ENCODE assay signal across 16 cellular contexts in genomic region chr15:99997112-99997651, GRCh38.
A peak's percentile ranks its signal among the peaks of the same experiment; 100 is the strongest.
DNase-seq lines count a peak whose midpoint lies in the region; ATAC-seq and TF ChIP-seq lines count a peak whose summit lies in the region.
"Had no signal": no experiment of that assay in that cellular context is flagged by ENCODE, and none has a peak within 500 bp of the region (broad histone marks: within the 10 kb centered on the region; RNA-seq: fewer than 3 reads in every experiment).

No MANE protein-coding gene starts in this region.

- no peak overlapping the region for H4K5ac ChIP-seq in H9 (ENCODE audit: insufficient read length, low read depth, low read length)

- intact Hi-C loops in sigmoid colon (cut with DNase I) = no loop called here

- no peaks in the 10 kb centered on the region for H3F3A ChIP-seq in SK-N-SH (replicated peaks; ENCODE audit: insufficient read depth)

- H3K36me3 ChIP-seq in SK-N-SH (replicated peaks in 1 of 2; ENCODE audit: control insufficient read depth in 1 of 2, insufficient read depth in 2 of 2, low read length in 1 of 2) = no peaks in the 10 kb centered on the region
- H3K36me3 ChIP-seq in mesenchymal stem cell (ENCODE audit: control insufficient read depth in 1 of 2, insufficient read depth in 2 of 2, low read depth in 1 of 2, low read length in 2 of 2) = no peaks in the 10 kb centered on the region
- no peaks in the 10 kb centered on the region for H3K36me3 ChIP-seq in sigmoid colon
- H3K36me3 ChIP-seq: Peyer's patch had no signal

- H3K27me3 Mint-ChIP-seq in H9 (ENCODE audit: low read depth) = peaks cover 6% of the 10 kb centered on the region
- H3K27me3 Mint-ChIP-seq: CD4-positive, CD25-positive, alpha-beta regulatory T cell had no signal

- H3K4me3 Mint-ChIP-seq in H9 = no peak overlapping the region
- H3K4me3 Mint-ChIP-seq: CD4-positive, CD25-positive, alpha-beta regulatory T cell; GM23338 had no signal

- H3K9me2 ChIP-seq in SK-N-SH = no peaks in the 10 kb centered on the region

- H3K27ac Mint-ChIP-seq in H9 = peak overlapping the region in 1 of 3 experiments; percentile 79; a peak in 2 of 7 replicates
- H3K27ac Mint-ChIP-seq: CD4-positive, CD25-positive, alpha-beta regulatory T cell; GM23338 had no signal

- POLR2A ChIA-PET in SK-N-SH (lab: Yijun Ruan, JAX) = interaction anchor here (1.1 kb wide), 1 partner anchor 338 kb away, joined by 3 read pairs; no protein-coding TSS in a partner anchor

- H2BK120ac ChIP-seq in H9 (ENCODE audit: low read depth, low read length, poor library complexity, severe bottlenecking) (no peak overlapping the region), mesenchymal stem cell (ENCODE audit: low read depth, low read length) (no peak overlapping the region)

- H4K91ac ChIP-seq in H9 (ENCODE audit: insufficient read length, low read depth, low read length) = no peak overlapping the region
- H4K91ac ChIP-seq in mesenchymal stem cell (ENCODE audit: low read length) = peak overlapping the region; percentile 76

- H3K18ac ChIP-seq in H9 (ENCODE audit: insufficient read length, low read depth, low read length) = no peak overlapping the region
- H3K18ac ChIP-seq in mesenchymal stem cell (ENCODE audit: low read depth in 1 of 2, low read length in 2 of 2) = no peak overlapping the region

- no peak for ATAC-seq in HG02571 (IDR thresholded peaks at IDR 0.05; ENCODE audit: unreplicated experiment)
- ATAC-seq in HG03159 (IDR thresholded peaks at IDR 0.05; ENCODE audit: unreplicated experiment) = no peak
- ATAC-seq: GM23338 had no signal

- no peak for TF ChIP-seq POLR2A in sigmoid colon (IDR thresholded peaks at IDR 0.05)

- H3K79me1 ChIP-seq in H9 (ENCODE audit: insufficient read depth, low read depth, low read length, poor library complexity, severe bottlenecking) = no peaks in the 10 kb centered on the region
- no peaks in the 10 kb centered on the region for H3K79me1 ChIP-seq in mesenchymal stem cell (replicated peaks; ENCODE audit: low read length, poor library complexity, severe bottlenecking)

- no peak overlapping the region for H3K27ac ChIP-seq in H9 (ENCODE audit: insufficient read length, low read depth, low read length)
- peak overlapping the region in 1 of 2 experiments; percentile 67; a peak in 2 of 4 replicates for H3K27ac ChIP-seq in SK-N-SH (ENCODE audit: low read depth in 2 of 2, low read length in 1 of 2)
- H3K27ac ChIP-seq in mesenchymal stem cell (ENCODE audit: low read length, poor library complexity, severe bottlenecking) = no peak overlapping the region
- no peak overlapping the region for H3K27ac ChIP-seq in sigmoid colon
- H3K27ac ChIP-seq: Peyer's patch had no signal

- H3K23ac ChIP-seq in H9 (ENCODE audit: insufficient read length, low read depth, low read length) (no peak overlapping the region), mesenchymal stem cell (ENCODE audit: low read length in 2 of 2) (no peak overlapping the region)

- H3K4me1 ChIP-seq in H9 (ENCODE audit: insufficient read depth, low read length) = no peaks in the 10 kb centered on the region
- peaks cover 0 to 24% of the 10 kb centered on the region in 2 experiments; a peak in 2 of 4 replicates for H3K4me1 ChIP-seq in SK-N-SH (ENCODE audit: control insufficient read depth in 1 of 2, insufficient read depth in 2 of 2, low read depth in 1 of 2, low read length in 1 of 2)
- peaks cover 2% of the 10 kb centered on the region for H3K4me1 ChIP-seq in mesenchymal stem cell (ENCODE audit: control insufficient read depth, insufficient read depth, low read depth, low read length)
- H3K4me1 ChIP-seq in sigmoid colon = no peaks in the 10 kb centered on the region
- H3K4me1 ChIP-seq: Peyer's patch had no signal

- H3K9me3 ChIP-seq in H9 (ENCODE audit: control insufficient read depth, low read depth, low read length) = no peaks in the 10 kb centered on the region
- no peaks in the 10 kb centered on the region for H3K9me3 ChIP-seq in SK-N-SH
- H3K9me3 ChIP-seq in mesenchymal stem cell (ENCODE audit: control insufficient read depth, low read length) = no peaks in the 10 kb centered on the region
- H3K9me3 ChIP-seq in sigmoid colon = no peaks in the 10 kb centered on the region
- H3K9me3 ChIP-seq: Peyer's patch had no signal

- no peak overlapping the region for H2BK15ac ChIP-seq in H9 (ENCODE audit: low read depth, low read length)
- H2BK15ac ChIP-seq in mesenchymal stem cell (ENCODE audit: low read depth, poor library complexity, severe bottlenecking) = no peak overlapping the region

- H3K14ac ChIP-seq in H9 (ENCODE audit: insufficient read depth, low read length) (peak overlapping the region; percentile 12; the same call in 1 of the 2 replicates), mesenchymal stem cell (ENCODE audit: low read length in 2 of 2) (peak overlapping the region in 1 of 2 experiments; percentile 41)

- DNase-seq in H9 (no peak), SK-N-SH (peak; percentile 83), mesenchymal stem cell (no peak), sigmoid colon (peak; percentile 43), glomerular visceral epithelial cell (ENCODE audit: extremely low spot score) (no peak)
- DNase-seq: ACHN; CD4-positive, CD25-positive, alpha-beta regulatory T cell; DMS79 treated with DMSO at 0.1 percent for 48 hours; Karpas-422; NCI-H1930; NCI-H510A treated with DMSO at 0.1 percent for 48 hours; SIG-M5 had no signal

- peaks cover 35 to 47% of the 10 kb centered on the region in 2 experiments for H3K4me1 Mint-ChIP-seq in H9
- H3K4me1 Mint-ChIP-seq: CD4-positive, CD25-positive, alpha-beta regulatory T cell had no signal

- no CpG with 5 or more reads among the region's 22 CpGs for WGBS in H9 (ENCODE audit: extremely low coverage, insufficient read length, low lambda C conversion rate)
- 18% methylated on average over 16 of the region's 22 CpGs for WGBS in SK-N-SH (ENCODE audit: low lambda C conversion rate)
- 87% methylated on average over 21 of the region's 22 CpGs for WGBS in mesenchymal stem cell
- 90 to 91% methylated on average over 22 of the region's 22 CpGs for WGBS in sigmoid colon, 2 donors

- H4K8ac ChIP-seq in H9 (replicated peaks; ENCODE audit: insufficient read length, low read depth, low read length) (no peak overlapping the region), mesenchymal stem cell (ENCODE audit: low read length) (peak overlapping the region; percentile 32)

- TF ChIP-seq CTCF in H9 (conservative IDR thresholded peaks at IDR 0.05) (no peak), SK-N-SH (IDR thresholded peaks at IDR 0.05) (no peak), sigmoid colon (IDR thresholded peaks at IDR 0.05) (no peak)

- H3K27me3 ChIP-seq in H9 (ENCODE audit: insufficient read depth, low read length) (no peaks in the 10 kb centered on the region), SK-N-SH (ENCODE audit: insufficient read depth) (no peaks in the 10 kb centered on the region), mesenchymal stem cell (ENCODE audit: control insufficient read depth in 1 of 2, insufficient read depth in 1 of 2, low read length in 2 of 2) (peaks cover 0 to 5% of the 10 kb centered on the region in 2 experiments), sigmoid colon (no peaks in the 10 kb centered on the region)
- H3K27me3 ChIP-seq: Peyer's patch had no signal

- H3K4ac ChIP-seq in H9 (ENCODE audit: low read depth, low read length) = no peak overlapping the region
- H3K4ac ChIP-seq in mesenchymal stem cell (ENCODE audit: low read depth in 1 of 2, low read length in 2 of 2) = no peak overlapping the region

- TF ChIP-seq EP300 in SK-N-SH (IDR thresholded peaks at IDR 0.05; ENCODE audit: borderline replicate concordance in 1 of 2, low read depth in 1 of 2, low read length in 1 of 2) (peak in 1 of 2 experiments; percentile 81; a peak in 1 of 4 replicates), sigmoid colon (IDR thresholded peaks at IDR 0.05) (no peak)

- CTCF ChIA-PET in SK-N-SH (lab: Yijun Ruan, JAX) = interaction anchor here (1.0 to 2.4 kb wide), 5 partner anchors 9 to 342 kb away, joined by 3 to 10 read pairs (median 6); no protein-coding TSS in a partner anchor

- H3T11ph ChIP-seq in H9 (ENCODE audit: low read length) = no peak overlapping the region

- no peak overlapping the region for H2AK5ac ChIP-seq in H9 (ENCODE audit: insufficient read length, low read length)
- no peak overlapping the region for H2AK5ac ChIP-seq in mesenchymal stem cell (ENCODE audit: low read length, severe bottlenecking)

- no peaks in the 10 kb centered on the region for H3K36me3 Mint-ChIP-seq in H9 (ENCODE audit: insufficient read depth in 1 of 3, low read depth in 3 of 3)

- H3K9me3 Mint-ChIP-seq in H9 = no peaks in the 10 kb centered on the region
- H3K9me3 Mint-ChIP-seq: CD4-positive, CD25-positive, alpha-beta regulatory T cell; GM23338 had no signal

- H3K56ac ChIP-seq in H9 (ENCODE audit: insufficient read length, low read depth, low read length) = no peak overlapping the region

- H3K79me2 ChIP-seq in H9 (ENCODE audit: insufficient read depth, low read length) (no peaks in the 10 kb centered on the region), SK-N-SH (ENCODE audit: insufficient read depth) (no peaks in the 10 kb centered on the region)

- no peak overlapping the region for H2BK20ac ChIP-seq in H9 (ENCODE audit: low read depth, low read length, poor library complexity, severe bottlenecking)

- H3K23me2 ChIP-seq in H9 (ENCODE audit: insufficient read length, low read depth, low read length, poor library complexity, severe bottlenecking) = no peaks in the 10 kb centered on the region

- no peak for TF ChIP-seq RAD21 in SK-N-SH (IDR thresholded peaks at IDR 0.05; ENCODE audit: low read length)

- H4K20me1 ChIP-seq in H9 (ENCODE audit: control insufficient read depth, insufficient read depth, insufficient read length) (no peaks in the 10 kb centered on the region), SK-N-SH (ENCODE audit: insufficient read depth) (no peaks in the 10 kb centered on the region)

- no peak overlapping the region for H2AFZ ChIP-seq in H9 (ENCODE audit: low read length)
- H2AFZ ChIP-seq in SK-N-SH (ENCODE audit: low read depth) = no peak overlapping the region
- no peak overlapping the region for H2AFZ ChIP-seq in mesenchymal stem cell (ENCODE audit: low read depth, low read length)
- H2AFZ ChIP-seq: GM23338 had no signal

- H3K9ac ChIP-seq in H9 (ENCODE audit: extremely low read depth, insufficient read length, low read length) (no peak overlapping the region), SK-N-SH (no peak overlapping the region), mesenchymal stem cell (ENCODE audit: low read length) (no peak overlapping the region)

- H3K4me3 ChIP-seq in SK-N-SH (ENCODE audit: low read depth in 2 of 2, low read length in 1 of 2) = no peak overlapping the region
- H3K4me3 ChIP-seq in mesenchymal stem cell (ENCODE audit: insufficient read depth in 1 of 2, low read depth in 1 of 2, low read length in 2 of 2) = no peak overlapping the region
- H3K4me3 ChIP-seq in sigmoid colon = no peak overlapping the region
- H3K4me3 ChIP-seq: GM23338, Peyer's patch had no signal

- no peak overlapping the region for H2BK5ac ChIP-seq in H9 (ENCODE audit: insufficient read length, low read length)
- no peak overlapping the region for H2BK5ac ChIP-seq in mesenchymal stem cell (ENCODE audit: low read depth, low read length, poor library complexity, severe bottlenecking)

- H2BK12ac ChIP-seq in H9 (ENCODE audit: insufficient read length, low read depth, low read length) = peak overlapping the region; percentile 12
- no peak overlapping the region for H2BK12ac ChIP-seq in mesenchymal stem cell (ENCODE audit: low read length in 2 of 2)

- no peak overlapping the region for H3K4me2 ChIP-seq in H9 (ENCODE audit: insufficient read depth, insufficient read length, low read length)
- no peak overlapping the region for H3K4me2 ChIP-seq in SK-N-SH
- no peak overlapping the region for H3K4me2 ChIP-seq in mesenchymal stem cell (ENCODE audit: low read length, poor library complexity, severe bottlenecking)
- H3K4me2 ChIP-seq: GM23338 had no signal

Comparison
In these comparisons a context has a peak if more than half of its experiments do, and no peak if none do; other contexts are left out.
1. DNase-seq: peak in SK-N-SH (single experiment) and sigmoid colon (single experiment); none in H9 (single experiment), mesenchymal stem cell (single experiment) and glomerular visceral epithelial cell (single experiment).